In the genomic region with DNA sequence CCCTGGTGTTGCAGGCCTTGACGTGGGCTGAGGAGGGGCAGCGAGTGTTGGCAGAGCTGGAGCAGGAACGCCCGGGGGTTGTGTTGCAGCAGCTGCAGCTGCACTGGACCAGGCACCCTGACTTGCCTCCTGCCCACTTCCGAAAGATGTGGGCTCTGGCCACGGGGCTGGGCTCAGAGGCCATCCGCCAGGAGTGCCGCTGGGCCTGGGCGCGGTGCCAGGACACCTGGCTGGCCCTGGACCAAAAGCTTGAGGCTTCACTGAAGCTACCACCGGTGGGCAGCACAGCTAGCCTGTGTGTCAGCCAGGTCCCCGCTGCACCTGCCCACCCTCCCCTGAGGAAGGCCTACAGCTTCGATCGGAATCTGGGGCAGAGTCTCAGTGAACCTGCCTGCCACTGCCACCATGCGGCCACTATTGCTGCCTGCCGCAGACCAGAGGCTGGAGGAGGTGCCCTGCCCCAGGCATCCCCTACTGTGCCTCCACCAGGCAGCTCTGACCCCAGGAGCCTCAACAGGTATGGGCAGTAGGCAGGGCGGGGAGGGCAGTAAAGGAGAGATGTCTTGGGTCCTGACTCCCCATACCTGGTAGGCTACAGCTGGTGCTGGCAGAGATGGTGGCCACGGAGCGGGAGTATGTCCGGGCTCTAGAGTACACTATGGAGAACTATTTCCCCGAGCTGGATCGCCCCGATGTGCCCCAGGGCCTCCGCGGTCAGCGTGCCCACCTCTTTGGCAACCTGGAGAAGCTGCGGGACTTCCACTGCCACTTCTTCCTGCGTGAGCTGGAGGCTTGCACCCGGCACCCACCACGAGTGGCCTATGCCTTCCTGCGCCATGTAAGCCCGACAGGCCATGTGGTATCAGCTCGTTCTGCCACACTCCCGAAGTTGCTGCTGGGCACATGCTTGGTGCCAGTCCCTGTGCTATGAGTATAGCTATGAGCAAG, we compare ENCODE assay signal across 1 cellular context.
TF ChIP-seq lines count a peak whose summit lies in the region.

No MANE protein-coding gene starts in this region.

TF ChIP-seq in GM12878, 131 proteins besides CTCF, POLR2A, EP300 and RAD21:
- TF ChIP-seq STAT3 (IDR thresholded peaks at IDR 0.05; ENCODE audit: low read depth, low read length) (no peak), E2F4 (IDR thresholded peaks at IDR 0.05; ENCODE audit: low read depth, low read length) (no peak), MEF2A (IDR thresholded peaks at IDR 0.05; ENCODE audit: insufficient read depth, low read depth, low read length) (no peak), PBX3 (IDR thresholded peaks at IDR 0.05; ENCODE audit: insufficient replicate concordance, low read depth, low read length) (no peak), SMAD1 (IDR thresholded peaks at IDR 0.05; ENCODE audit: low read depth, partially characterized antibody) (no peak), EZH2 (IDR thresholded peaks at IDR 0.05; ENCODE audit: borderline replicate concordance, control insufficient read depth, low read depth, low read length) (no peak), SRF (IDR thresholded peaks at IDR 0.05; ENCODE audit: low read depth in 2 of 2, low read length in 2 of 2) (no peak), MTA3 (IDR thresholded peaks at IDR 0.05; ENCODE audit: borderline replicate concordance, low read length) (no peak), E2F8 (IDR thresholded peaks at IDR 0.05; ENCODE audit: low read depth, partially characterized antibody) (no peak), SIN3A (IDR thresholded peaks at IDR 0.05; ENCODE audit: low read depth, low read length) (no peak), BACH1 (IDR thresholded peaks at IDR 0.05; ENCODE audit: borderline replicate concordance) (no peak), ATF2 (IDR thresholded peaks at IDR 0.05; ENCODE audit: low read length) (no peak), ZNF622 (IDR thresholded peaks at IDR 0.05) (no peak), ASH2L (IDR thresholded peaks at IDR 0.05; ENCODE audit: borderline replicate concordance, low read depth) (no peak), RBBP5 (conservative IDR thresholded peaks at IDR 0.05) (no peak), ZSCAN29 (IDR thresholded peaks at IDR 0.05) (no peak)
- TF ChIP-seq, protein P1, sequence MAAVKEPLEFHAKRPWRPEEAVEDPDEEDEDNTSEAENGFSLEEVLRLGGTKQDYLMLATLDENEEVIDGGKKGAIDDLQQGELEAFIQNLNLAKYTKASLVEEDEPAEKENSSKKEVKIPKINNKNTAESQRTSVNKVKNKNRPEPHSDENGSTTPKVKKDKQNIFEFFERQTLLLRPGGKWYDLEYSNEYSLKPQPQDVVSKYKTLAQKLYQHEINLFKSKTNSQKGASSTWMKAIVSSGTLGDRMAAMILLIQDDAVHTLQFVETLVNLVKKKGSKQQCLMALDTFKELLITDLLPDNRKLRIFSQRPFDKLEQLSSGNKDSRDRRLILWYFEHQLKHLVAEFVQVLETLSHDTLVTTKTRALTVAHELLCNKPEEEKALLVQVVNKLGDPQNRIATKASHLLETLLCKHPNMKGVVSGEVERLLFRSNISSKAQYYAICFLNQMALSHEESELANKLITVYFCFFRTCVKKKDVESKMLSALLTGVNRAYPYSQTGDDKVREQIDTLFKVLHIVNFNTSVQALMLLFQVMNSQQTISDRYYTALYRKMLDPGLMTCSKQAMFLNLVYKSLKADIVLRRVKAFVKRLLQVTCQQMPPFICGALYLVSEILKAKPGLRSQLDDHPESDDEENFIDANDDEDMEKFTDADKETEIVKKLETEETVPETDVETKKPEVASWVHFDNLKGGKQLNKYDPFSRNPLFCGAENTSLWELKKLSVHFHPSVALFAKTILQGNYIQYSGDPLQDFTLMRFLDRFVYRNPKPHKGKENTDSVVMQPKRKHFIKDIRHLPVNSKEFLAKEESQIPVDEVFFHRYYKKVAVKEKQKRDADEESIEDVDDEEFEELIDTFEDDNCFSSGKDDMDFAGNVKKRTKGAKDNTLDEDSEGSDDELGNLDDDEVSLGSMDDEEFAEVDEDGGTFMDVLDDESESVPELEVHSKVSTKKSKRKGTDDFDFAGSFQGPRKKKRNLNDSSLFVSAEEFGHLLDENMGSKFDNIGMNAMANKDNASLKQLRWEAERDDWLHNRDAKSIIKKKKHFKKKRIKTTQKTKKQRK (IDR thresholded peaks at IDR 0.05; ENCODE audit: low read depth, low read length): no peak
- TF ChIP-seq, protein P2, sequence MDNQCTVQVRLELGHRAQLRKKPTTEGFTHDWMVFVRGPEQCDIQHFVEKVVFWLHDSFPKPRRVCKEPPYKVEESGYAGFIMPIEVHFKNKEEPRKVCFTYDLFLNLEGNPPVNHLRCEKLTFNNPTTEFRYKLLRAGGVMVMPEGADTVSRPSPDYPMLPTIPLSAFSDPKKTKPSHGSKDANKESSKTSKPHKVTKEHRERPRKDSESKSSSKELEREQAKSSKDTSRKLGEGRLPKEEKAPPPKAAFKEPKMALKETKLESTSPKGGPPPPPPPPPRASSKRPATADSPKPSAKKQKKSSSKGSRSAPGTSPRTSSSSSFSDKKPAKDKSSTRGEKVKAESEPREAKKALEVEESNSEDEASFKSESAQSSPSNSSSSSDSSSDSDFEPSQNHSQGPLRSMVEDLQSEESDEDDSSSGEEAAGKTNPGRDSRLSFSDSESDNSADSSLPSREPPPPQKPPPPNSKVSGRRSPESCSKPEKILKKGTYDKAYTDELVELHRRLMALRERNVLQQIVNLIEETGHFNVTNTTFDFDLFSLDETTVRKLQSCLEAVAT (IDR thresholded peaks at IDR 0.05): no peak
- TF ChIP-seq, protein P3, sequence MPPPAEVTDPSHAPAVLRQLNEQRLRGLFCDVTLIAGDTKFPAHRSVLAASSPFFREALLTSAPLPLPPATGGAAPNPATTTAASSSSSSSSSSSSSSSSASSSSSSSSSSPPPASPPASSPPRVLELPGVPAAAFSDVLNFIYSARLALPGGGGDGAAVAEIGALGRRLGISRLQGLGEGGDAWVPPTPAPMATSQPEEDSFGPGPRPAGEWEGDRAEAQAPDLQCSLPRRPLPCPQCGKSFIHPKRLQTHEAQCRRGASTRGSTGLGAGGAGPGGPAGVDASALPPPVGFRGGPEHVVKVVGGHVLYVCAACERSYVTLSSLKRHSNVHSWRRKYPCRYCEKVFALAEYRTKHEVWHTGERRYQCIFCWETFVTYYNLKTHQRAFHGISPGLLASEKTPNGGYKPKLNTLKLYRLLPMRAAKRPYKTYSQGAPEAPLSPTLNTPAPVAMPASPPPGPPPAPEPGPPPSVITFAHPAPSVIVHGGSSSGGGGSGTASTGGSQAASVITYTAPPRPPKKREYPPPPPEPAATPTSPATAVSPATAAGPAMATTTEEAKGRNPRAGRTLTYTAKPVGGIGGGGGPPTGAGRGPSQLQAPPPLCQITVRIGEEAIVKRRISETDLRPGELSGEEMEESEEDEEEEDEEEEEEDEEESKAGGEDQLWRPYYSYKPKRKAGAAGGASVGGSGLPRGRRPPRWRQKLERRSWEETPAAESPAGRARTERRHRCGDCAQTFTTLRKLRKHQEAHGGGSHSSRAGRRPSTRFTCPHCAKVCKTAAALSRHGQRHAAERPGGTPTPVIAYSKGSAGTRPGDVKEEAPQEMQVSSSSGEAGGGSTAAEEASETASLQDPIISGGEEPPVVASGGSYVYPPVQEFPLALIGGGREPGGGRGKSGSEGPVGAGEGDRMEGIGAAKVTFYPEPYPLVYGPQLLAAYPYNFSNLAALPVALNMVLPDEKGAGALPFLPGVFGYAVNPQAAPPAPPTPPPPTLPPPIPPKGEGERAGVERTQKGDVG (CRISPR knock-in tag; IDR thresholded peaks at IDR 0.05): no peak
- TF ChIP-seq, protein P4, sequence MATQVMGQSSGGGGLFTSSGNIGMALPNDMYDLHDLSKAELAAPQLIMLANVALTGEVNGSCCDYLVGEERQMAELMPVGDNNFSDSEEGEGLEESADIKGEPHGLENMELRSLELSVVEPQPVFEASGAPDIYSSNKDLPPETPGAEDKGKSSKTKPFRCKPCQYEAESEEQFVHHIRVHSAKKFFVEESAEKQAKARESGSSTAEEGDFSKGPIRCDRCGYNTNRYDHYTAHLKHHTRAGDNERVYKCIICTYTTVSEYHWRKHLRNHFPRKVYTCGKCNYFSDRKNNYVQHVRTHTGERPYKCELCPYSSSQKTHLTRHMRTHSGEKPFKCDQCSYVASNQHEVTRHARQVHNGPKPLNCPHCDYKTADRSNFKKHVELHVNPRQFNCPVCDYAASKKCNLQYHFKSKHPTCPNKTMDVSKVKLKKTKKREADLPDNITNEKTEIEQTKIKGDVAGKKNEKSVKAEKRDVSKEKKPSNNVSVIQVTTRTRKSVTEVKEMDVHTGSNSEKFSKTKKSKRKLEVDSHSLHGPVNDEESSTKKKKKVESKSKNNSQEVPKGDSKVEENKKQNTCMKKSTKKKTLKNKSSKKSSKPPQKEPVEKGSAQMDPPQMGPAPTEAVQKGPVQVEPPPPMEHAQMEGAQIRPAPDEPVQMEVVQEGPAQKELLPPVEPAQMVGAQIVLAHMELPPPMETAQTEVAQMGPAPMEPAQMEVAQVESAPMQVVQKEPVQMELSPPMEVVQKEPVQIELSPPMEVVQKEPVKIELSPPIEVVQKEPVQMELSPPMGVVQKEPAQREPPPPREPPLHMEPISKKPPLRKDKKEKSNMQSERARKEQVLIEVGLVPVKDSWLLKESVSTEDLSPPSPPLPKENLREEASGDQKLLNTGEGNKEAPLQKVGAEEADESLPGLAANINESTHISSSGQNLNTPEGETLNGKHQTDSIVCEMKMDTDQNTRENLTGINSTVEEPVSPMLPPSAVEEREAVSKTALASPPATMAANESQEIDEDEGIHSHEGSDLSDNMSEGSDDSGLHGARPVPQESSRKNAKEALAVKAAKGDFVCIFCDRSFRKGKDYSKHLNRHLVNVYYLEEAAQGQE (IDR thresholded peaks at IDR 0.05; ENCODE audit: low read depth, low read length): no peak
